Comparison of ENCODE assay signal across 8 cellular contexts in genomic region chr5:80246995-80247729, GRCh38. TPM values are rescaled to one million over a fixed set of nuclear protein-coding genes. Genes with fewer than 3 reads are reported as not detected.
DNase-seq lines count a peak whose midpoint lies in the region; ATAC-seq and TF ChIP-seq lines count a peak whose summit lies in the region.

No MANE protein-coding gene starts in this region.

- H3K9me2 ChIP-seq in hepatocyte (replicated peaks; ENCODE audit: insufficient read depth), result no peaks in the 10 kb centered on the region

- 20% methylated on average over 6 of the region's 6 CpGs for WGBS in hepatocyte (ENCODE audit: low lambda C conversion rate, missing lambda C conversion rate)
- WGBS in spleen, 5 donors, result 34 to 51% (median 47%) methylated on average over 6 of the region's 6 CpGs

- CTCF ChIA-PET in RWPE1 (lab: Yijun Ruan, JAX), result interaction anchor here (0.5 to 1.2 kb wide), 4 partner anchors 117 to 368 kb away, joined by 3 to 5 read pairs (median 3); no protein-coding TSS in a partner anchor

- H3K4me3 ChIP-seq in hepatocyte (no peak overlapping the region), spleen (no peak overlapping the region)

- POLR2A ChIA-PET in RWPE1 (lab: Yijun Ruan, JAX; ENCODE audit: low non-redundant PET), result interaction anchor here (0.6 to 1.3 kb wide), 3 partner anchors 9 to 1420 kb away, joined by 3 to 10 read pairs (median 5); partner anchors contain the start of gene SERINC5

- TF ChIP-seq POLR2A in spleen (IDR thresholded peaks at IDR 0.05), result no peak

- H2AFZ ChIP-seq in hepatocyte, result no peak overlapping the region

- H3K79me2 ChIP-seq in hepatocyte, result peaks cover 87% of the 10 kb centered on the region

- H3K4me1 ChIP-seq in hepatocyte (ENCODE audit: insufficient read depth) (peaks cover 31% of the 10 kb centered on the region), spleen (peaks cover 7 to 74% (median 25%) of the 10 kb centered on the region in 6 donors)

- H3K27me3 ChIP-seq in hepatocyte (no peaks in the 10 kb centered on the region), spleen (replicated peaks in 1 of 7) (no peaks in the 10 kb centered on the region)

- TF ChIP-seq CTCF in RWPE1 (conservative IDR thresholded peaks at IDR 0.05; ENCODE audit: low read depth), result no peak
- TF ChIP-seq CTCF in hepatocyte (IDR thresholded peaks at IDR 0.05; ENCODE audit: poor library complexity), result no peak
- TF ChIP-seq CTCF in spleen (IDR thresholded peaks at IDR 0.05 in 8 of 11, conservative IDR thresholded peaks at IDR 0.05 in 3 of 11), result no peak

- DNase-seq in AML-193 (lab: John Stamatoyannopoulos, UW) (peak; percentile 45 to 73), RWPE1 (ENCODE audit: low spot score) (peak; percentile 95), amniotic stem cell (lab: John Stamatoyannopoulos, UW) (peak; percentile 69), hepatocyte (ENCODE audit: low spot score) (peak; percentile 90), spleen (no peak), SKM-1 treated with dmso at 0.1 percent for 144 hours (lab: John Stamatoyannopoulos, UW; ENCODE audit: unreplicated experiment) (no peak)

- peak; percentile 82 for ATAC-seq in GM19372 (IDR thresholded peaks at IDR 0.05; ENCODE audit: low read depth, unreplicated experiment)
- peak; percentile 72 for ATAC-seq in HG03457 (IDR thresholded peaks at IDR 0.05; ENCODE audit: unreplicated experiment)

- H3K27ac ChIP-seq in RWPE1 (peak overlapping the region; percentile 88), hepatocyte (peak overlapping the region; percentile 87), spleen (peak overlapping the region in 6 of 8 donors; percentile 10 to 36 (median 31))

- H3K36me3 ChIP-seq in hepatocyte (replicated peaks; ENCODE audit: insufficient read depth, low read depth), result no peaks in the 10 kb centered on the region
- peaks cover 0 to 10% (median under 1%) of the 10 kb centered on the region in 6 donors for H3K36me3 ChIP-seq in spleen

- intact Hi-C loops in spleen (cut with DNase I; ENCODE audit: low total_unique reads), result no loop called here

- peak overlapping the region; percentile 62 for H3K4me2 ChIP-seq in hepatocyte

- H3K9me3 ChIP-seq in hepatocyte (ENCODE audit: low read depth) (peaks cover 8% of the 10 kb centered on the region), spleen (peaks cover 5 to 17% (median 12%) of the 10 kb centered on the region in 8 donors)

- peaks cover 13% of the 10 kb centered on the region for H4K20me1 ChIP-seq in hepatocyte (ENCODE audit: insufficient read depth, poor library complexity, severe bottlenecking)

RNA-seq across cellular contexts. Expression of gene SERINC5, which starts 8.7 kb away (rescaled TPM):
- total RNA-seq in hepatocyte, result 70.2 and 77.6 TPM in 2 replicates
- 19.3 and 21.7 TPM in 2 replicates for polyA plus RNA-seq in hepatocyte
- total RNA-seq in spleen, result 10 to 100 TPM; 16.9 to 29.8 (median 25.5) TPM
- 1 to 10 TPM; 1.5 to 2.7 (median 2.1) TPM for polyA plus RNA-seq in spleen

Comparison
In these comparisons a context has a peak if more than half of its experiments do, and no peak if none do; other contexts are left out.
1. DNase-seq: peak in AML-193 (2 of 2), RWPE1 (single experiment), amniotic stem cell (single experiment) and hepatocyte (single experiment); none in spleen (single experiment) and SKM-1 treated with dmso at 0.1 percent for 144 hours (single experiment).
2. H3K27ac ChIP-seq: peak in every context shown above with its lines; median percentile 88 in RWPE1; 87 in hepatocyte; 31 in spleen.